ENCODE assay signal across 18 cellular contexts in the genomic region with DNA sequence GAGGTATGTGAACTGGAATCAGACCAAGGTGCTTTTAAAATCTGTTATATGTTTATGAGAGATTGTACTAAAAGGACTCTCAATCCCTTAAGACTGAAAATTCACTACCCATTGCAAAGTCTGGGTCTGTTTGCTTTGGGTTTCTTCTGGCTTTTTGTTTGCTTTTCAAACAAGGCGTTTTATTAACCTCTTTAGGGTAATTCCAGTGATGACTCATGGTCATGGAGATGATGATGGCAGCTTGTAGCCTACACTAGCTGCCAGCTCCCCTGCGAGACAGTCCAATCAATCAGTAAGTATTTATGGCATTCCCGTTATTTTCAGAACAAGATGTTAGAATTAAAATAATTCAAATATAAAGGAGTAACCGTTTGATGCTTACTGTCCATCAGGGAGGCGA.
DNase-seq lines count a peak whose midpoint lies in the region; ATAC-seq, FAIRE-seq and TF ChIP-seq lines count a peak whose summit lies in the region.
"Had no signal": no experiment of that assay in that cellular context is flagged by ENCODE, and none has a peak within 500 bp of the region (broad histone marks: within the 10 kb centered on the region; RNA-seq: fewer than 3 reads in every experiment).

No MANE protein-coding gene starts in this region.

- POLR2A ChIA-PET in CD4-positive, alpha-beta T cell (lab: Charles Lee), result no interaction called here

- no peak overlapping the region for H3K27ac Mint-ChIP-seq in CD4-positive, alpha-beta T cell
- H3K27ac Mint-ChIP-seq: CD14-positive monocyte, H9 had no signal

- ATAC-seq in HG03565 (IDR thresholded peaks at IDR 0.05; ENCODE audit: unreplicated experiment), result no peak
- no peak for ATAC-seq in CD4-positive, alpha-beta T cell (ENCODE audit: poor library complexity)
- ATAC-seq: Panc1, SK-N-SH treated with all-trans-retinoic acid at 6 μM for 48 hours had no signal

- no peaks in the 10 kb centered on the region for H3K9me3 ChIP-seq in CD4-positive, alpha-beta T cell (ENCODE audit: control insufficient read depth, low read length)

- H3K27me3 Mint-ChIP-seq in CD4-positive, alpha-beta T cell, result no peaks in the 10 kb centered on the region

- DNase-seq in NCI-H748 (lab: John Stamatoyannopoulos, UW; ENCODE audit: unreplicated experiment), result peak; percentile 1
- no peak for DNase-seq in NCI-H748 treated with DMSO at 0.1 percent for 48 hours (lab: John Stamatoyannopoulos, UW)
- DNase-seq in M059J (ENCODE audit: low read depth), result peak; percentile 29
- DNase-seq in bronchial epithelial cell (ENCODE audit: low read depth), result peak; percentile 5
- no peak for DNase-seq in activated effector memory CD4-positive, alpha-beta T cell treated with Interleukin-2 at 50 U/mL for 16 hours
- no peak for DNase-seq in glomerular visceral epithelial cell (ENCODE audit: extremely low spot score)
- no peak for DNase-seq in CD4-positive, alpha-beta T cell
- DNase-seq: H9, Karpas-422, NCI-H2029, NCI-H526, Right ventricle myocardium superior had no signal

- H3K36me3 Mint-ChIP-seq in CD4-positive, alpha-beta T cell (ENCODE audit: low read depth), result no peaks in the 10 kb centered on the region
- H3K36me3 Mint-ChIP-seq: CD14-positive monocyte had no signal

- CTCF ChIA-PET in CD4-positive, alpha-beta T cell (lab: Charles Lee), result no interaction called here

- FAIRE-seq in bronchial epithelial cell (lab: Jason Lieb, UNC), result no peak
- FAIRE-seq: A204.1, D721Med had no signal

- no peak overlapping the region for H3K27ac ChIP-seq in CD4-positive, alpha-beta T cell (ENCODE audit: low read depth, low read length)

- H3K9me3 Mint-ChIP-seq in CD4-positive, alpha-beta T cell, result no peaks in the 10 kb centered on the region

- no peak overlapping the region for H3K4me3 ChIP-seq in bronchial epithelial cell (ENCODE audit: low read depth, low read length)

- TF ChIP-seq CTCF in bronchial epithelial cell (IDR thresholded peaks at IDR 0.05; ENCODE audit: insufficient read depth, low read length, severe bottlenecking), result no peak
- TF ChIP-seq CTCF in CD4-positive, alpha-beta T cell (IDR thresholded peaks at IDR 0.05), result no peak

- intact Hi-C loops in CD4-positive, alpha-beta T cell (cut with DNase I, micrococcal nuclease), result no loop called here

- no peak overlapping the region for H3K4me3 Mint-ChIP-seq in CD4-positive, alpha-beta T cell
- H3K4me3 Mint-ChIP-seq: CD14-positive monocyte, H9 had no signal

- no peaks in the 10 kb centered on the region for H3K36me3 ChIP-seq in bronchial epithelial cell (ENCODE audit: control insufficient read depth, insufficient read depth, low read length)

- H3K27me3 ChIP-seq in bronchial epithelial cell (ENCODE audit: control insufficient read depth, insufficient read depth, low read length), result no peaks in the 10 kb centered on the region
- H3K27me3 ChIP-seq in CD4-positive, alpha-beta T cell (ENCODE audit: control insufficient read depth, insufficient read depth, low read length), result no peaks in the 10 kb centered on the region

- H3K4me1 Mint-ChIP-seq in CD4-positive, alpha-beta T cell (ENCODE audit: low read depth), result no peaks in the 10 kb centered on the region
- H3K4me1 Mint-ChIP-seq: CD14-positive monocyte had no signal

Comparison
In these comparisons a context has a peak if more than half of its experiments do, and no peak if none do; other contexts are left out.
1. DNase-seq: peak in NCI-H748 (single experiment), M059J (single experiment) and bronchial epithelial cell (single experiment); none in NCI-H748 treated with DMSO at 0.1 percent for 48 hours (single experiment), activated effector memory CD4-positive, alpha-beta T cell treated with Interleukin-2 at 50 U/mL for 16 hours (single experiment), glomerular visceral epithelial cell (single experiment) and CD4-positive, alpha-beta T cell (0 of 10).